12 cellular contexts compared by ENCODE assay signal in genomic region chr11:6657346-6657745, GRCh38. TPM values are rescaled to one million over a fixed set of nuclear protein-coding genes. Genes with fewer than 3 reads are reported as not detected.
DNase-seq lines count a peak whose midpoint lies in the region; ATAC-seq and TF ChIP-seq lines count a peak whose summit lies in the region.
"Had no signal": no experiment of that assay in that cellular context is flagged by ENCODE, and none has a peak within 500 bp of the region (broad histone marks: within the 10 kb centered on the region; RNA-seq: fewer than 3 reads in every experiment).

No MANE protein-coding gene starts in this region.

- H3K36me3 ChIP-seq in tibial artery: no peaks in the 10 kb centered on the region
- no peaks in the 10 kb centered on the region for H3K36me3 ChIP-seq in BE2C
- H3K36me3 ChIP-seq: pancreas had no signal

- H3K27me3 ChIP-seq in tibial artery (no peaks in the 10 kb centered on the region), BE2C (peaks cover 6% of the 10 kb centered on the region)
- H3K27me3 ChIP-seq: body of pancreas, pancreas had no signal

- H3K4me1 Mint-ChIP-seq in activated CD8-positive, alpha-beta T cell treated with anti-CD3 and anti-CD28 coated beads for 36 hours (ENCODE audit: low read depth): peaks cover 5% of the 10 kb centered on the region
- H3K4me1 Mint-ChIP-seq in activated CD8-positive, alpha-beta T cell treated with anti-CD3 and anti-CD28 coated beads, Interleukin-2, amount 10 ng/mL, durations not matched to agents 7 days and 5 days (ENCODE audit: low read depth): peaks cover 4% of the 10 kb centered on the region

- H3K4me3 Mint-ChIP-seq in activated CD8-positive, alpha-beta T cell treated with anti-CD3 and anti-CD28 coated beads for 36 hours: peak overlapping the region; percentile 46
- H3K4me3 Mint-ChIP-seq in activated CD8-positive, alpha-beta T cell treated with anti-CD3 and anti-CD28 coated beads, Interleukin-2, amount 10 ng/mL, durations not matched to agents 7 days and 5 days: no peak overlapping the region

- no peaks in the 10 kb centered on the region for H3K9me3 Mint-ChIP-seq in activated CD8-positive, alpha-beta T cell treated with anti-CD3 and anti-CD28 coated beads for 36 hours
- no peaks in the 10 kb centered on the region for H3K9me3 Mint-ChIP-seq in activated CD8-positive, alpha-beta T cell treated with anti-CD3 and anti-CD28 coated beads, Interleukin-2, amount 10 ng/mL, durations not matched to agents 7 days and 5 days (ENCODE audit: insufficient read depth)

- intact Hi-C loops in activated CD8-positive, alpha-beta T cell treated with anti-CD3 and anti-CD28 coated beads for 36 hours (cut with micrococcal nuclease): loop anchor here (10.0 kb wide), 1 partner anchor 53 kb away; the partner anchor contains the start of genes ILK and RRP8
- intact Hi-C loops in tibial artery (cut with DNase I; ENCODE audit: low total_unique reads): loop anchor here (5.0 kb wide), 1 partner anchor 45 kb away; the partner anchor contains the start of gene TAF10

- H3K9me3 ChIP-seq in tibial artery: no peaks in the 10 kb centered on the region
- no peaks in the 10 kb centered on the region for H3K9me3 ChIP-seq in BE2C
- H3K9me3 ChIP-seq: body of pancreas, pancreas had no signal

- CTCF ChIA-PET in activated CD8-positive, alpha-beta T cell treated with anti-CD3 and anti-CD28 coated beads for 36 hours (lab: Charles Lee): interaction anchor here (0.8 to 1.3 kb wide), 3 partner anchors 10 to 53 kb away, joined by 3 to 4 read pairs (median 4); no protein-coding TSS in a partner anchor
- CTCF ChIA-PET in activated CD8-positive, alpha-beta T cell treated with anti-CD3 and anti-CD28 coated beads, Interleukin-2, amount 10 ng/mL, durations not matched to agents 7 days and 5 days (lab: Charles Lee): interaction anchor here (0.9 kb wide), 1 partner anchor 11 kb away, joined by 4 read pairs; no protein-coding TSS in a partner anchor

- TF ChIP-seq CTCF in activated CD8-positive, alpha-beta T cell treated with anti-CD3 and anti-CD28 coated beads for 36 hours (IDR thresholded peaks at IDR 0.05): no peak
- TF ChIP-seq CTCF in tibial artery (IDR thresholded peaks at IDR 0.05) (no peak), BE2C (IDR thresholded peaks at IDR 0.05; ENCODE audit: low read depth, low read length) (no peak)

- H3K27ac ChIP-seq in tibial artery: peak overlapping the region; percentile 76 to 80
- H3K27ac ChIP-seq: body of pancreas, foreskin keratinocyte, pancreas had no signal

- no peak for ATAC-seq in activated CD8-positive, alpha-beta T cell treated with anti-CD3 and anti-CD28 coated beads for 36 hours
- ATAC-seq in activated CD8-positive, alpha-beta T cell treated with anti-CD3 and anti-CD28 coated beads, Interleukin-2, amount 10 ng/mL, durations not matched to agents 7 days and 5 days: no peak
- ATAC-seq: body of pancreas, foreskin keratinocyte, pancreas had no signal

- H3K36me3 Mint-ChIP-seq in activated CD8-positive, alpha-beta T cell treated with anti-CD3 and anti-CD28 coated beads for 36 hours (ENCODE audit: low read depth): no peaks in the 10 kb centered on the region
- H3K36me3 Mint-ChIP-seq in activated CD8-positive, alpha-beta T cell treated with anti-CD3 and anti-CD28 coated beads, Interleukin-2, amount 10 ng/mL, durations not matched to agents 7 days and 5 days (ENCODE audit: low read depth): no peaks in the 10 kb centered on the region

- peaks cover 9% of the 10 kb centered on the region for H3K27me3 Mint-ChIP-seq in activated CD8-positive, alpha-beta T cell treated with anti-CD3 and anti-CD28 coated beads for 36 hours
- peaks cover 13% of the 10 kb centered on the region for H3K27me3 Mint-ChIP-seq in activated CD8-positive, alpha-beta T cell treated with anti-CD3 and anti-CD28 coated beads, Interleukin-2, amount 10 ng/mL, durations not matched to agents 7 days and 5 days (ENCODE audit: low read depth)

- peaks cover 0 to 34% (median 9%) of the 10 kb centered on the region in 4 donors for H3K4me1 ChIP-seq in tibial artery
- no peaks in the 10 kb centered on the region for H3K4me1 ChIP-seq in BE2C
- H3K4me1 ChIP-seq: foreskin keratinocyte, pancreas had no signal

- H3K27ac Mint-ChIP-seq in activated CD8-positive, alpha-beta T cell treated with anti-CD3 and anti-CD28 coated beads for 36 hours: no peak overlapping the region
- no peak overlapping the region for H3K27ac Mint-ChIP-seq in activated CD8-positive, alpha-beta T cell treated with anti-CD3 and anti-CD28 coated beads, Interleukin-2, amount 10 ng/mL, durations not matched to agents 7 days and 5 days

- POLR2A ChIA-PET in activated CD8-positive, alpha-beta T cell treated with anti-CD3 and anti-CD28 coated beads for 36 hours (lab: Charles Lee): interaction anchor here (0.6 to 2.6 kb wide), 5 partner anchors 8 to 126 kb away, joined by 3 to 7 read pairs (median 4); no protein-coding TSS in a partner anchor
- POLR2A ChIA-PET in activated CD8-positive, alpha-beta T cell treated with anti-CD3 and anti-CD28 coated beads, Interleukin-2, amount 10 ng/mL, durations not matched to agents 7 days and 5 days (lab: Charles Lee): interaction anchor here (0.6 kb wide), 1 partner anchor 244 kb away, joined by 3 read pairs; no protein-coding TSS in a partner anchor

- H3K4me3 ChIP-seq in tibial artery (no peak overlapping the region), BE2C (ENCODE audit: low read depth, low read length) (no peak overlapping the region)
- H3K4me3 ChIP-seq: body of pancreas, pancreas had no signal

- DNase-seq in activated CD8-positive, alpha-beta T cell treated with anti-CD3 and anti-CD28 coated beads for 36 hours: no peak
- no peak for DNase-seq in activated CD8-positive, alpha-beta T cell treated with anti-CD3 and anti-CD28 coated beads, Interleukin-2, amount 10 ng/mL, durations not matched to agents 7 days and 5 days
- DNase-seq in fibroblast of gingiva (ENCODE audit: low read depth) (peak; percentile 4), tibial artery (no peak), GOT3 (lab: John Stamatoyannopoulos, UW) (no peak), BE2C (no peak)
- DNase-seq: body of pancreas, COR-L47, foreskin keratinocyte, NCI-H1694 treated with DMSO at 0.1 percent for 48 hours, NCI-H69, pancreas had no signal

RNA-seq across cellular contexts. Expression of gene DCHS1, which starts 1.7 kb away (rescaled TPM):
- total RNA-seq in activated CD8-positive, alpha-beta T cell treated with anti-CD3 and anti-CD28 coated beads for 36 hours: 1 to 10 TPM; 1.6 TPM
- under 1 TPM; 0.23 to 0.29 TPM for total RNA-seq in activated CD8-positive, alpha-beta T cell treated with anti-CD3 and anti-CD28 coated beads, Interleukin-2, amount 10 ng/mL, durations not matched to agents 7 days and 5 days
- polyA plus RNA-seq in BE2C (2012; ENCODE audit: insufficient read depth, insufficient read length, low read depth): 9.6 TPM

RNA-seq across cellular contexts. Expression of gene MRPL17, which starts 25.8 kb away (rescaled TPM):
- total RNA-seq in activated CD8-positive, alpha-beta T cell treated with anti-CD3 and anti-CD28 coated beads for 36 hours: 100 to 1,000 TPM; 140 to 144 TPM
- 10 to 100 TPM; 60.6 to 69.2 TPM for total RNA-seq in activated CD8-positive, alpha-beta T cell treated with anti-CD3 and anti-CD28 coated beads, Interleukin-2, amount 10 ng/mL, durations not matched to agents 7 days and 5 days
- polyA plus RNA-seq in BE2C (2012; ENCODE audit: insufficient read depth, insufficient read length, low read depth): 106 TPM

RNA-seq across cellular contexts. Expression of gene TPP1, which starts 38.1 kb away (rescaled TPM):
- 10 to 100 TPM; 28.1 to 31.4 TPM for total RNA-seq in activated CD8-positive, alpha-beta T cell treated with anti-CD3 and anti-CD28 coated beads for 36 hours
- 10 to 100 TPM; 74.1 to 78.9 TPM for total RNA-seq in activated CD8-positive, alpha-beta T cell treated with anti-CD3 and anti-CD28 coated beads, Interleukin-2, amount 10 ng/mL, durations not matched to agents 7 days and 5 days
- 27.2 TPM for polyA plus RNA-seq in BE2C (2012; ENCODE audit: insufficient read depth, insufficient read length, low read depth)

RNA-seq across cellular contexts. Expression of gene TAF10, which starts 45.3 kb away (rescaled TPM):
- total RNA-seq in activated CD8-positive, alpha-beta T cell treated with anti-CD3 and anti-CD28 coated beads for 36 hours: 100 to 1,000 TPM; 151 to 160 TPM
- total RNA-seq in activated CD8-positive, alpha-beta T cell treated with anti-CD3 and anti-CD28 coated beads, Interleukin-2, amount 10 ng/mL, durations not matched to agents 7 days and 5 days: 100 to 1,000 TPM; 140 to 156 TPM
- polyA plus RNA-seq in BE2C (2012; ENCODE audit: insufficient read depth, insufficient read length, low read depth): 218 TPM

RNA-seq across cellular contexts. Expression of gene ILK, which starts 53.8 kb away (rescaled TPM):
- total RNA-seq in activated CD8-positive, alpha-beta T cell treated with anti-CD3 and anti-CD28 coated beads for 36 hours: 10 to 100 TPM; 70.6 to 71.7 TPM
- total RNA-seq in activated CD8-positive, alpha-beta T cell treated with anti-CD3 and anti-CD28 coated beads, Interleukin-2, amount 10 ng/mL, durations not matched to agents 7 days and 5 days: 100 to 1,000 TPM; 195 to 197 TPM
- 155 TPM for polyA plus RNA-seq in BE2C (2012; ENCODE audit: insufficient read depth, insufficient read length, low read depth)
